In the genomic region with DNA sequence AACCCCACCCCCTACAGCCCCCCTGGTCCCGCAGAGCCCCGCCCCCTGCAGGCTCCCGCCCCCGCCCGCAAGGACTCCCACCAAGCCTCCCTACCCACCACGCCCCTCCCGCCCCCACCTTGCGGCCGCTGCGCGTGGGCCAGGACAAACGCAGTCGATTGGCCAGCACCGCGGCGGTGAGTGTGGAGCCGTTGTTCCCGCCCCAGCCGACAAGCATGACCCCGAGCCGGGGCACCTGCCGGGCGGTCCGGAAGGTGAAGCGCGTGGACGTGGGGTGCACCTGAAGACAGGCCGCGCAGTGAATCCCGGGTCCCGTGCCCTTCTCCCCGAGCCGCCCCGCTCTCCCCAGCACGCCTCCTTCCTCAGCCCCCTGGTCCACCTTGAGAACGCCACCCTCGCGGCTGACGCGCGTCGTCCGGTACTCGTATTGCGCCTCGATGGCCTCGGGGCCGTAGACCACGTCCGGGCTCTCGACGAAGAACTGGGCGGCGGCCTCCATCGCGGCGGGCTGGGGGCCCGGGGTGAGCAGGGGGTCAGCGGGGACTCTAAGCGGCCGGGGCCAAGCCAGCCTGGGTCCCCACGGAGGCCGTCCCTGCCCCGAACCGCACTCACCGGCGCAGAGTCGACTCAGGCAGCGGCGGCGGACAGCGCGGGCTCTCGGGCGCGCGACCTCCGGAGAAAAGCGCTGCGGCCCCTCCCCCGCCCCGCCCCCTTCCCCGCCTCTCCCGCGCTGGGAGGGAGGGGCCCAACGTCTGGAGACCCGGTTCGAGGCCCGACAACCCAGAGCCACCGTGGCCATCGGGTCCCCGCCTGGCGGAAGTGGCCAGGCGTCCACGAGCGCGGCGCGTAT, we compare ENCODE assay signal across 8 cellular contexts. TPM values are rescaled to one million over a fixed set of nuclear protein-coding genes. Genes with fewer than 3 reads are reported as not detected.
DNase-seq lines count a peak whose midpoint lies in the region; TF ChIP-seq lines count a peak whose summit lies in the region.

TSS of gene ISYNA1 (minus strand) at position 653 of the 850 bp plus-strand sequence. CDS start at position 499, 154 bp downstream.

- H2AFZ ChIP-seq in mammary epithelial cell (ENCODE audit: low read depth, low read length): peak within 1 kb of the TSS; percentile 47
- no peak within 1 kb of the TSS for H2AFZ ChIP-seq in smooth muscle cell (ENCODE audit: low read depth)

- H3K27ac ChIP-seq in BLaER1 (peak within 1 kb of the TSS; percentile 85), HEK293 (ENCODE audit: extremely low read depth, low read depth, low read length) (peak within 1 kb of the TSS; percentile 94), mammary epithelial cell (ENCODE audit: insufficient read depth, low read depth, low read length) (no peak within 1 kb of the TSS), smooth muscle cell (ENCODE audit: low read depth) (peak within 1 kb of the TSS; percentile 45)

- peak; percentile 33 for DNase-seq in SW480 (ENCODE audit: low spot score)
- no peak for DNase-seq in mammary epithelial cell
- peak; percentile 83 for DNase-seq in iPS-NIHi7 (ENCODE audit: extremely low spot score)
- DNase-seq in smooth muscle cell (lab: John Stamatoyannopoulos, UW; ENCODE audit: unreplicated experiment): peak; percentile 67
- DNase-seq in Ammon's horn (ENCODE audit: low spot score): no peak
- no peak for DNase-seq in superior temporal gyrus (ENCODE audit: extremely low spot score)

- peak within 1 kb of the TSS; percentile 84 for H3K9ac ChIP-seq in BLaER1
- H3K9ac ChIP-seq in mammary epithelial cell (ENCODE audit: insufficient read depth, low read length): no peak within 1 kb of the TSS
- H3K9ac ChIP-seq in smooth muscle cell (ENCODE audit: low read depth): no peak within 1 kb of the TSS

- TF ChIP-seq CTCF in HEK293 (tag by site-specific recombination; IDR thresholded peaks at IDR 0.05) (no peak), mammary epithelial cell (conservative IDR thresholded peaks at IDR 0.05 in 1 of 2, IDR thresholded peaks at IDR 0.05 in 1 of 2; ENCODE audit: extremely low read depth in 1 of 2, insufficient read depth in 1 of 2, low read depth in 1 of 2, low read length in 2 of 2) (no peak), smooth muscle cell (IDR thresholded peaks at IDR 0.05; ENCODE audit: borderline replicate concordance, insufficient read depth, poor library complexity, severe bottlenecking) (no peak)

- H3F3A ChIP-seq in smooth muscle cell (ENCODE audit: low read depth): peaks cover 25% of the 10 kb centered on the region

- H3K9me3 ChIP-seq in BLaER1 (no peaks in the 10 kb centered on the region), HEK293 (ENCODE audit: control insufficient read depth, insufficient read depth, low read depth, low read length) (no peaks in the 10 kb centered on the region), mammary epithelial cell (replicated peaks; ENCODE audit: insufficient read depth, low read length) (no peaks in the 10 kb centered on the region), smooth muscle cell (replicated peaks; ENCODE audit: low read depth) (no peaks in the 10 kb centered on the region)

- BruUV-seq in mammary epithelial cell (replicated peaks; lab: Mats Ljungman, UMichigan): no TSS peak

- peak within 1 kb of the TSS; percentile 86 for H3K4me3 ChIP-seq in BLaER1
- H3K4me3 ChIP-seq in HEK293 (ENCODE audit: low read depth, low read length): peak within 1 kb of the TSS; percentile 56
- peak within 1 kb of the TSS; percentile 5 to 54 (median 46) for H3K4me3 ChIP-seq in mammary epithelial cell (replicated peaks in 1 of 3; ENCODE audit: insufficient read depth in 1 of 3, low read depth in 2 of 3, low read length in 3 of 3)
- H3K4me3 ChIP-seq in smooth muscle cell: peak within 1 kb of the TSS; percentile 57

- dilution Hi-C loops in mammary epithelial cell (cut with HindIII; ENCODE audit: low sequenced_read_pairs): no loop called here

- H3K36me3 ChIP-seq in BLaER1: peaks cover 23% of the 10 kb centered on the region
- H3K36me3 ChIP-seq in HEK293 (ENCODE audit: control insufficient read depth in 2 of 2, insufficient read depth in 1 of 2, low read length in 2 of 2): peaks cover 5 to 24% of the 10 kb centered on the region in 2 experiments; a peak in 2 of 3 replicates
- no peaks in the 10 kb centered on the region for H3K36me3 ChIP-seq in mammary epithelial cell (ENCODE audit: insufficient read depth, low read length)
- no peaks in the 10 kb centered on the region for H3K36me3 ChIP-seq in smooth muscle cell (ENCODE audit: low read depth)

- in situ Hi-C loops in mammary epithelial cell (cut with MboI; ENCODE audit: low sequenced_read_pairs in 2 of 2): no loop called here

- no peaks in the 10 kb centered on the region for H3K79me2 ChIP-seq in mammary epithelial cell (ENCODE audit: insufficient read depth, low read length)
- H3K79me2 ChIP-seq in smooth muscle cell (ENCODE audit: low read depth): peaks cover 10% of the 10 kb centered on the region

- POLR2A ChIA-PET in HEK293 (lab: Yijun Ruan, JAX): interaction anchor here (0.7 to 1.8 kb wide), 8 partner anchors 9 to 156 kb away, joined by 3 to 6 read pairs (median 4); partner anchors contain the start of genes JUND and SSBP4

- H3K27me3 ChIP-seq in BLaER1: no peaks in the 10 kb centered on the region
- H3K27me3 ChIP-seq in mammary epithelial cell (ENCODE audit: insufficient read depth, low read length): no peaks in the 10 kb centered on the region
- H3K27me3 ChIP-seq in smooth muscle cell (ENCODE audit: low read depth): no peaks in the 10 kb centered on the region

- CTCF ChIA-PET in HEK293 (lab: Yijun Ruan, JAX) (no interaction called here), mammary epithelial cell (lab: Charles Lee; ENCODE audit: low non-redundant PET) (no interaction called here)

- H4K20me1 ChIP-seq in BLaER1 (peaks cover 49% of the 10 kb centered on the region), mammary epithelial cell (ENCODE audit: insufficient read depth, low read length) (no peaks in the 10 kb centered on the region), smooth muscle cell (ENCODE audit: low read depth) (peaks cover 17% of the 10 kb centered on the region)

- 0% methylated on average over 16 of the region's 99 CpGs for WGBS in mammary epithelial cell (ENCODE audit: low coverage, missing lambda C conversion rate)
- 1% methylated on average over 36 of the region's 99 CpGs for WGBS in smooth muscle cell (ENCODE audit: low lambda C conversion rate)

- peak within 1 kb of the TSS; percentile 96 for H3K4me2 ChIP-seq in BLaER1
- H3K4me2 ChIP-seq in mammary epithelial cell (ENCODE audit: insufficient read depth, low read depth, low read length): peak within 1 kb of the TSS; percentile 79
- H3K4me2 ChIP-seq in smooth muscle cell: peak within 1 kb of the TSS; percentile 91

- intact Hi-C loops in mammary epithelial cell (cut with micrococcal nuclease): no loop called here

- H3K4me1 ChIP-seq in BLaER1 (peaks cover 67% of the 10 kb centered on the region), HEK293 (ENCODE audit: control insufficient read depth, insufficient read depth, low read length) (peaks cover 17% of the 10 kb centered on the region), mammary epithelial cell (ENCODE audit: insufficient read depth, low read length) (peaks cover 42% of the 10 kb centered on the region), smooth muscle cell (ENCODE audit: low read depth) (peaks cover 36% of the 10 kb centered on the region)

TF ChIP-seq in HEK293, 187 proteins besides CTCF, POLR2A, EP300 and RAD21 (continues in another document):
- TF ChIP-seq, protein P1, sequence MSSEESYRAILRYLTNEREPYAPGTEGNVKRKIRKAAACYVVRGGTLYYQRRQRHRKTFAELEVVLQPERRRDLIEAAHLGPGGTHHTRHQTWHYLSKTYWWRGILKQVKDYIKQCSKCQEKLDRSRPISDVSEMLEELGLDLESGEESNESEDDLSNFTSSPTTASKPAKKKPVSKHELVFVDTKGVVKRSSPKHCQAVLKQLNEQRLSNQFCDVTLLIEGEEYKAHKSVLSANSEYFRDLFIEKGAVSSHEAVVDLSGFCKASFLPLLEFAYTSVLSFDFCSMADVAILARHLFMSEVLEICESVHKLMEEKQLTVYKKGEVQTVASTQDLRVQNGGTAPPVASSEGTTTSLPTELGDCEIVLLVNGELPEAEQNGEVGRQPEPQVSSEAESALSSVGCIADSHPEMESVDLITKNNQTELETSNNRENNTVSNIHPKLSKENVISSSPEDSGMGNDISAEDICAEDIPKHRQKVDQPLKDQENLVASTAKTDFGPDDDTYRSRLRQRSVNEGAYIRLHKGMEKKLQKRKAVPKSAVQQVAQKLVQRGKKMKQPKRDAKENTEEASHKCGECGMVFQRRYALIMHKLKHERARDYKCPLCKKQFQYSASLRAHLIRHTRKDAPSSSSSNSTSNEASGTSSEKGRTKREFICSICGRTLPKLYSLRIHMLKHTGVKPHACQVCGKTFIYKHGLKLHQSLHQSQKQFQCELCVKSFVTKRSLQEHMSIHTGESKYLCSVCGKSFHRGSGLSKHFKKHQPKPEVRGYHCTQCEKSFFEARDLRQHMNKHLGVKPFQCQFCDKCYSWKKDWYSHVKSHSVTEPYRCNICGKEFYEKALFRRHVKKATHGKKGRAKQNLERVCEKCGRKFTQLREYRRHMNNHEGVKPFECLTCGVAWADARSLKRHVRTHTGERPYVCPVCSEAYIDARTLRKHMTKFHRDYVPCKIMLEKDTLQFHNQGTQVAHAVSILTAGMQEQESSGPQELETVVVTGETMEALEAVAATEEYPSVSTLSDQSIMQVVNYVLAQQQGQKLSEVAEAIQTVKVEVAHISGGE (tag by site-specific recombination; conservative IDR thresholded peaks at IDR 0.05; ENCODE audit: low read depth): no peak
- TF ChIP-seq ZNF433 (tag by site-specific recombination; IDR thresholded peaks at IDR 0.05; ENCODE audit: low read depth) (no peak), ZNF140 (tag by site-specific recombination; IDR thresholded peaks at IDR 0.05) (no peak), ZNF664 (tag by site-specific recombination; IDR thresholded peaks at IDR 0.05) (no peak), SP2 (tag by site-specific recombination; IDR thresholded peaks at IDR 0.05) (peak; percentile 44; the same call in 1 of the 2 replicates), ZNF843 (tag by site-specific recombination; IDR thresholded peaks at IDR 0.05) (peak; percentile 13; the same call in 1 of the 2 replicates), ZNF791 (tag by site-specific recombination; IDR thresholded peaks at IDR 0.05) (no peak), ZNF221 (tag by site-specific recombination; IDR thresholded peaks at IDR 0.05; ENCODE audit: borderline replicate concordance) (no peak), ZNF138 (tag by site-specific recombination; IDR thresholded peaks at IDR 0.05; ENCODE audit: borderline replicate concordance) (no peak), GFI1B (tag by site-specific recombination; IDR thresholded peaks at IDR 0.05) (no peak)

RNA-seq across cellular contexts. Expression of gene ISYNA1, which starts in this region (rescaled TPM):
- total RNA-seq in mammary epithelial cell (10 to 100 TPM; 13.0 to 26.3 TPM), smooth muscle cell (16.4 and 60.1 TPM in 2 replicates)
- polyA plus RNA-seq in mammary epithelial cell (14.9 TPM), smooth muscle cell (56.9 and 89.5 TPM in 2 replicates)
- polyA minus RNA-seq in mammary epithelial cell: 10.4 TPM

Comparison
In these comparisons a context has a peak if more than half of its experiments do, and no peak if none do; other contexts are left out.
1. DNase-seq: peak in SW480 (single experiment), iPS-NIHi7 (single experiment) and smooth muscle cell (single experiment); none in mammary epithelial cell (single experiment), Ammon's horn (single experiment) and superior temporal gyrus (single experiment).
2. Peak in every context shown above with its lines, with median percentiles within 50 percentile points of each other: H3K4me2 ChIP-seq and H3K4me3 ChIP-seq.